ENCODE assay signal across 28 cellular contexts in the genomic region with DNA sequence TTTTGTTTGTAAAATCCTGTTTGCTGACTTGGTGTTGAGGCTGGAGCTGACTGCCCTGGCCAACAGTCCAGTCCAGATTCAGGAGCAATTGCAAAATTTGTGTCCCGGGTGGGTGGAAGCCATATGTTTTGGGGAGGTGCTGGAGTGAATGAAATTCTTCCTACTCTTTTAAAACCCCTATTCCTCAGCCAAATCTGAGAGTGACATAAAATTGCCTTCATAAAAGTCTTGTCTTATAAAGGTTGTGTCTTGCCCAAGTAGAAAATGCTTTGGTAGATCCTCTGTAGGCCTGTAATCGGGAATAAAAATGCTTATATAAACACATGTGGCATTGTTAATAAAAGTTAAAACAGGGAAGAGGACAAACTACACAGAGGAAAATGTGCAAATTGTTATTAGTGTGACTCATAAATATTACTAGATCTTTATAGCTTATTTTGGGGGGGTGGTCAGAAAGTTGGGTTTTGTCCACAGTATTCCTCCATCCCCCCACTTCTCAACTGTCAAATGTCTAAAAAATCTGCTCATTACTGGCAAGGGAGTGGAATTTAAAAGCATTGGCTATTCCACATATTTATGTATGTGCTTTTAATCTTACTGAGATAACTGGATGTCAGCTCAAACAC. TPM values are rescaled to one million over a fixed set of nuclear protein-coding genes. Genes with fewer than 3 reads are reported as not detected.
DNase-seq lines count a peak whose midpoint lies in the region; ATAC-seq, FAIRE-seq and TF ChIP-seq lines count a peak whose summit lies in the region.
"Had no signal": no experiment of that assay in that cellular context is flagged by ENCODE, and none has a peak within 500 bp of the region (broad histone marks: within the 10 kb centered on the region; RNA-seq: fewer than 3 reads in every experiment).

No MANE protein-coding gene starts in this region.

- H3K4me3 ChIP-seq in GM23248 (no peak overlapping the region), right cardiac atrium (ENCODE audit: low read length) (no peak overlapping the region), suprapubic skin (no peak overlapping the region), body of pancreas (no peak overlapping the region)
- H3K4me3 ChIP-seq: breast epithelium, GM12878, neural progenitor cell, stomach had no signal

- H3K36me3 ChIP-seq in GM23248 (ENCODE audit: low read depth): peaks cover 26% of the 10 kb centered on the region
- peaks cover 79% of the 10 kb centered on the region for H3K36me3 ChIP-seq in suprapubic skin
- H3K36me3 ChIP-seq in body of pancreas (replicated peaks in 1 of 2; ENCODE audit: insufficient read depth in 1 of 2, low read depth in 2 of 2): peaks cover 0 to 18% of the 10 kb centered on the region in 2 donors
- H3K36me3 ChIP-seq: neural progenitor cell had no signal

- no peaks in the 10 kb centered on the region for H3K27me3 Mint-ChIP-seq in WTC11 (ENCODE audit: low read depth)
- H3K27me3 Mint-ChIP-seq: activated B cell treated with CpG ODN at 0.5 μM for 24 hours; activated CD4-positive, alpha-beta memory T cell treated with anti-CD3 and anti-CD28 coated beads, Interleukin-2, amount 10 ng/mL, durations not matched to agents 7 days and 5 days; activated T-cell treated with anti-CD3 and anti-CD28 coated beads, Interleukin-2, amount 50 U/mL, for 24 hours had no signal

- DNase-seq in GM23248 (peak; percentile 45), right cardiac atrium (peak in 1 of 3 donors; percentile 63), suprapubic skin (ENCODE audit: low spot score in 2 of 2) (no peak), body of pancreas (no peak), WTC11 (ENCODE audit: low spot score) (no peak), NCI-H2029 (lab: John Stamatoyannopoulos, UW) (no peak), Kasumi-1 (lab: John Stamatoyannopoulos, UW) (no peak)
- DNase-seq: activated B cell treated with CpG ODN at 0.5 μM for 24 hours; activated CD4-positive, alpha-beta memory T cell treated with anti-CD3 and anti-CD28 coated beads, Interleukin-2, amount 10 ng/mL, durations not matched to agents 7 days and 5 days; activated naive CD4-positive, alpha-beta T cell treated with anti-CD3 and anti-CD28 coated beads, Interleukin-2, amount 50 U/mL, for 16 hours; activated T-cell treated with anti-CD3 and anti-CD28 coated beads, Interleukin-2, amount 50 U/mL, for 24 hours; AML-193; Caco-2; dermis blood vessel endothelial cell; hippocampal formation; NCI-H1092; NCI-H526 treated with DMSO at 0.1 percent for 48 hours; retina; SIG-M5; stomach; T-helper 2 cell had no signal

- no peaks in the 10 kb centered on the region for H4K20me1 ChIP-seq in GM23248 (ENCODE audit: insufficient read depth)

- no peak for TF ChIP-seq CTCF in suprapubic skin (IDR thresholded peaks at IDR 0.05)
- no peak for TF ChIP-seq CTCF in body of pancreas (IDR thresholded peaks at IDR 0.05)
- no peak for TF ChIP-seq CTCF in WTC11 (IDR thresholded peaks at IDR 0.05)

- CTCF ChIA-PET in WTC11 (lab: Charles Lee): interaction anchor here (3.2 kb wide), 1 partner anchor 17 kb away, joined by 13 read pairs; no protein-coding TSS in a partner anchor

- 6 to 9% methylated on average over 2 of the region's 2 CpGs for WGBS in GM23248 (ENCODE audit: low coverage in 1 of 2, low lambda C conversion rate in 2 of 2, missing lambda C conversion rate in 2 of 2), 2 experiments
- WGBS in right cardiac atrium: 54% methylated on average over 2 of the region's 2 CpGs
- whole genome bisulfite sequencing in suprapubic skin: 64% methylated on average over 2 of the region's 2 CpGs
- 83 to 85% methylated on average over 2 of the region's 2 CpGs for WGBS in body of pancreas, 2 donors

- no peaks in the 10 kb centered on the region for H3K79me2 ChIP-seq in GM23248 (ENCODE audit: insufficient read depth)

- H3K9ac ChIP-seq in GM23248: no peak overlapping the region
- H3K9ac ChIP-seq: KMS-11, neural progenitor cell had no signal

- H3K4me2 ChIP-seq in GM23248 (ENCODE audit: unreplicated experiment): peak overlapping the region; percentile 8
- H3K4me2 ChIP-seq: KMS-11, neural progenitor cell had no signal

- POLR2A ChIA-PET in WTC11 (lab: Charles Lee): no interaction called here

- peak; percentile 97 for FAIRE-seq in endometrium (lab: Jason Lieb, UNC)
- FAIRE-seq: G401.6, GM12878, urothelium cell line had no signal

- H3K4me1 ChIP-seq in GM23248 (ENCODE audit: insufficient read depth) (peaks cover 22% of the 10 kb centered on the region), right cardiac atrium (ENCODE audit: control insufficient read depth, insufficient read depth, low read length) (no peaks in the 10 kb centered on the region), suprapubic skin (peaks cover 13% of the 10 kb centered on the region), body of pancreas (no peaks in the 10 kb centered on the region)
- H3K4me1 ChIP-seq: breast epithelium, Caco-2, neural progenitor cell had no signal

- no peak for TF ChIP-seq EP300 in suprapubic skin (IDR thresholded peaks at IDR 0.05)

- TF ChIP-seq POLR2A in suprapubic skin (IDR thresholded peaks at IDR 0.05) (no peak), body of pancreas (IDR thresholded peaks at IDR 0.05) (no peak)

- H3K27ac Mint-ChIP-seq in WTC11: no peak overlapping the region
- H3K27ac Mint-ChIP-seq: activated B cell treated with CpG ODN at 0.5 μM for 24 hours; activated CD4-positive, alpha-beta memory T cell treated with anti-CD3 and anti-CD28 coated beads, Interleukin-2, amount 10 ng/mL, durations not matched to agents 7 days and 5 days; activated T-cell treated with anti-CD3 and anti-CD28 coated beads, Interleukin-2, amount 50 U/mL, for 24 hours; neural progenitor cell had no signal

- ATAC-seq in right cardiac atrium (peak; percentile 61 to 76), body of pancreas (no peak), WTC11 (no peak)
- ATAC-seq: GM12878 had no signal

- H3K4me1 Mint-ChIP-seq in WTC11: no peaks in the 10 kb centered on the region
- H3K4me1 Mint-ChIP-seq: activated B cell treated with CpG ODN at 0.5 μM for 24 hours; activated CD4-positive, alpha-beta memory T cell treated with anti-CD3 and anti-CD28 coated beads, Interleukin-2, amount 10 ng/mL, durations not matched to agents 7 days and 5 days; neural progenitor cell had no signal

- no peaks in the 10 kb centered on the region for H3K27me3 ChIP-seq in GM23248 (replicated peaks; ENCODE audit: insufficient read depth)
- no peaks in the 10 kb centered on the region for H3K27me3 ChIP-seq in right cardiac atrium (ENCODE audit: control insufficient read depth, insufficient read depth)
- no peaks in the 10 kb centered on the region for H3K27me3 ChIP-seq in suprapubic skin
- H3K27me3 ChIP-seq in body of pancreas: no peaks in the 10 kb centered on the region
- H3K27me3 ChIP-seq: breast epithelium, neural progenitor cell, stomach had no signal

- no peak overlapping the region for H2AFZ ChIP-seq in GM23248
- H2AFZ ChIP-seq: neural progenitor cell had no signal

- intact Hi-C loops in right cardiac atrium (cut with DNase I) (no loop called here), body of pancreas (cut with DNase I) (no loop called here)

- H3K9me3 ChIP-seq in GM23248 (ENCODE audit: low read depth) (no peaks in the 10 kb centered on the region), right cardiac atrium (ENCODE audit: control insufficient read depth, low read length) (no peaks in the 10 kb centered on the region), suprapubic skin (no peaks in the 10 kb centered on the region), body of pancreas (no peaks in the 10 kb centered on the region)
- H3K9me3 ChIP-seq: breast epithelium, Caco-2, stomach had no signal

- in situ Hi-C loops in GM23248 (cut with MboI): no loop called here

- H3K27ac ChIP-seq in GM23248 (peak overlapping the region; percentile 61), right cardiac atrium (ENCODE audit: low read length) (no peak overlapping the region), suprapubic skin (peak overlapping the region; percentile 67), body of pancreas (no peak overlapping the region)
- H3K27ac ChIP-seq: KMS-11, neural progenitor cell, stomach had no signal

- no peaks in the 10 kb centered on the region for H3K9me3 Mint-ChIP-seq in WTC11
- H3K9me3 Mint-ChIP-seq: activated B cell treated with CpG ODN at 0.5 μM for 24 hours; activated CD4-positive, alpha-beta memory T cell treated with anti-CD3 and anti-CD28 coated beads, Interleukin-2, amount 10 ng/mL, durations not matched to agents 7 days and 5 days; activated T-cell treated with anti-CD3 and anti-CD28 coated beads, Interleukin-2, amount 50 U/mL, for 24 hours; neural progenitor cell had no signal

- H3K4me3 Mint-ChIP-seq in WTC11: no peak overlapping the region
- H3K4me3 Mint-ChIP-seq: activated B cell treated with CpG ODN at 0.5 μM for 24 hours; activated CD4-positive, alpha-beta memory T cell treated with anti-CD3 and anti-CD28 coated beads, Interleukin-2, amount 10 ng/mL, durations not matched to agents 7 days and 5 days; activated T-cell treated with anti-CD3 and anti-CD28 coated beads, Interleukin-2, amount 50 U/mL, for 24 hours; neural progenitor cell had no signal

- H3F3A ChIP-seq in GM23248 (ENCODE audit: insufficient read depth): peaks cover 18% of the 10 kb centered on the region

- H3K36me3 Mint-ChIP-seq in WTC11: peaks cover 6% of the 10 kb centered on the region

- H3K9me2 ChIP-seq in GM23248 (ENCODE audit: insufficient read depth): no peaks in the 10 kb centered on the region

TF ChIP-seq in WTC11, 78 proteins besides CTCF, POLR2A, EP300 and RAD21 (continues in another document):
- TF ChIP-seq, protein P1, sequence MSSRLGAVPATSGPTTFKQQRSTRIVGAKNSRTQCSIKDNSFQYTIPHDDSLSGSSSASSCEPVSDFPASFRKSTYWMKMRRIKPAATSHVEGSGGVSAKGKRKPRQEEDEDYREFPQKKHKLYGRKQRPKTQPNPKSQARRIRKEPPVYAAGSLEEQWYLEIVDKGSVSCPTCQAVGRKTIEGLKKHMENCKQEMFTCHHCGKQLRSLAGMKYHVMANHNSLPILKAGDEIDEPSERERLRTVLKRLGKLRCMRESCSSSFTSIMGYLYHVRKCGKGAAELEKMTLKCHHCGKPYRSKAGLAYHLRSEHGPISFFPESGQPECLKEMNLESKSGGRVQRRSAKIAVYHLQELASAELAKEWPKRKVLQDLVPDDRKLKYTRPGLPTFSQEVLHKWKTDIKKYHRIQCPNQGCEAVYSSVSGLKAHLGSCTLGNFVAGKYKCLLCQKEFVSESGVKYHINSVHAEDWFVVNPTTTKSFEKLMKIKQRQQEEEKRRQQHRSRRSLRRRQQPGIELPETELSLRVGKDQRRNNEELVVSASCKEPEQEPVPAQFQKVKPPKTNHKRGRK (CRISPR knock-in tag; IDR thresholded peaks at IDR 0.05; ENCODE audit: borderline replicate concordance): no peak
- TF ChIP-seq FOXK1 (CRISPR knock-in tag; IDR thresholded peaks at IDR 0.05): no peak
- TF ChIP-seq CREM (CRISPR knock-in tag; IDR thresholded peaks at IDR 0.05): no peak

RNA-seq across cellular contexts. Expression of gene NNT, which starts 45.6 kb away (rescaled TPM):
- total RNA-seq in GM23248 (2014; rRNA removed; shearing (Covaris generic)): 27.2 and 47.2 TPM in 2 replicates
- 32.5 and 33.9 TPM in 2 replicates for polyA plus RNA-seq in GM23248 (2016; fragmentation: Nextera tagmentation; extraction: Ambion mirVana)
- total RNA-seq in right cardiac atrium: 100 to 1,000 TPM; 371 to 421 (median 408) TPM
- 174 TPM for polyA plus RNA-seq in right cardiac atrium
- 10 to 100 TPM; 23.9 to 38.3 (median 32.7) TPM for total RNA-seq in suprapubic skin
- total RNA-seq in body of pancreas: 10 to 100 TPM; 25.1 to 30.1 TPM
- total RNA-seq in WTC11 (2021): 32.0 to 37.6 TPM (median 33.1 TPM) in 3 replicates

Comparison
In these comparisons a context has a peak if more than half of its experiments do, and no peak if none do; other contexts are left out.
1. H3K27ac ChIP-seq: peak in GM23248 (single experiment) and suprapubic skin (single experiment); none in right cardiac atrium (single experiment) and body of pancreas (0 of 4).
2. ATAC-seq: peak in right cardiac atrium (2 of 2); none in body of pancreas (single experiment) and WTC11 (single experiment).